ENCODE assay signal across 34 cellular contexts in genomic region chr4:149057594-149057993, GRCh38.
"Had no signal": no experiment of that assay in that cellular context is flagged by ENCODE, and none has a peak within 500 bp of the region (broad histone marks: within the 10 kb centered on the region; RNA-seq: fewer than 3 reads in every experiment).

No MANE protein-coding gene starts in this region.

- H3K4me3 ChIP-seq: ascending aorta, cardiac muscle cell had no signal

- H3K36me3 Mint-ChIP-seq: activated CD4-positive, alpha-beta memory T cell treated with anti-CD3 and anti-CD28 coated beads for 36 hours; activated naive CD4-positive, alpha-beta T cell treated with anti-CD3 and anti-CD28 coated beads, Interleukin-2, amount 10 ng/mL, durations not matched to agents 7 days and 5 days; activated naive CD4-positive, alpha-beta T cell treated with anti-CD3 and anti-CD28 coated beads, Interleukin-2, amount 50 U/mL, for 24 hours; activated naive CD8-positive, alpha-beta T cell; activated naive CD8-positive, alpha-beta T cell treated with anti-CD3 and anti-CD28 coated beads, Interleukin-2, amount 10 ng/mL, durations not matched to agents 7 days and 5 days; brain; T-cell had no signal

- H3K4me3 Mint-ChIP-seq: activated B cell treated with CpG ODN at 0.5 μM for 24 hours; activated CD4-positive, alpha-beta memory T cell treated with anti-CD3 and anti-CD28 coated beads for 36 hours; activated CD4-positive, alpha-beta T cell treated with anti-CD3 and anti-CD28 coated beads, Interleukin-2, amount 10 ng/mL, durations not matched to agents 24 days and 14 days; activated CD8-positive, alpha-beta T cell treated with anti-CD3 and anti-CD28 coated beads for 36 hours; activated naive CD4-positive, alpha-beta T cell treated with anti-CD3 and anti-CD28 coated beads, Interleukin-2, amount 10 ng/mL, durations not matched to agents 7 days and 5 days; activated naive CD4-positive, alpha-beta T cell treated with anti-CD3 and anti-CD28 coated beads, Interleukin-2, amount 50 U/mL, for 24 hours; activated naive CD8-positive, alpha-beta T cell; activated naive CD8-positive, alpha-beta T cell treated with anti-CD3 and anti-CD28 coated beads, Interleukin-2, amount 10 ng/mL, durations not matched to agents 7 days and 5 days; activated naive CD8-positive, alpha-beta T cell treated with anti-CD3 and anti-CD28 coated beads, Interleukin-2, amount 50 U/mL, for 24 hours; activated T-cell treated with anti-CD3 and anti-CD28 coated beads, Interleukin-2, amount 50 U/mL, for 4 hours; activated T-cell treated with anti-CD3 and anti-CD28 coated beads, Interleukin-2, amount 50 U/mL, for 72 hours; activated T-helper 1 cell treated with anti-CD3 and anti-CD28 coated beads, Interleukin-12 subunit alpha, Interleukin-12 subunit beta, Interleukin-2, Interleukin-4 antibody, amounts not matched to agents 30 ng/mL and 10 ng/mL and 1 ng/mL, durations not matched to agents 14 hours and 24 hours and 36 hours; activated T-helper 17 cell treated with anti-CD3 and anti-CD28 coated beads, Interleukin-2, amount 50 U/mL, for 72 hours; brain; central memory CD8-positive, alpha-beta T cell; T-cell; T-helper 17 cell had no signal

- DNase-seq: activated B cell treated with CpG ODN at 0.5 μM for 24 hours; activated CD4-positive, alpha-beta memory T cell treated with anti-CD3 and anti-CD28 coated beads for 36 hours; activated CD4-positive, alpha-beta T cell treated with anti-CD3 and anti-CD28 coated beads for 4 hours; activated CD4-positive, alpha-beta T cell treated with anti-CD3 and anti-CD28 coated beads, Interleukin-2, amount 10 ng/mL, durations not matched to agents 24 days and 14 days; activated CD4-positive, alpha-beta T cell treated with anti-CD3 and anti-CD28 coated beads, Interleukin-2, amount 50 U/mL, for 1 hour; activated CD4-positive, alpha-beta T cell treated with anti-CD3 and anti-CD28 coated beads, Interleukin-2, amount 50 U/mL, for 4 hours; activated CD4-positive, CD25-positive, alpha-beta regulatory T cell treated with anti-CD3 and anti-CD28 coated beads, Interleukin-2, amount 50 U/mL, for 72 hours; activated CD8-positive, alpha-beta memory T cell treated with anti-CD3 and anti-CD28 coated beads, Interleukin-2, amount 50 U/mL, for 4 hours; activated CD8-positive, alpha-beta T cell treated with anti-CD3 and anti-CD28 coated beads for 36 hours; activated gamma-delta T cell; activated naive CD4-positive, alpha-beta T cell treated with anti-CD3 and anti-CD28 coated beads, Interleukin-2, amount 10 ng/mL, durations not matched to agents 7 days and 5 days; activated naive CD4-positive, alpha-beta T cell treated with Interleukin-2 at 50 U/mL for 16 hours; activated naive CD8-positive, alpha-beta T cell treated with anti-CD3 and anti-CD28 coated beads, Interleukin-2, amount 10 ng/mL, durations not matched to agents 7 days and 5 days; activated naive CD8-positive, alpha-beta T cell treated with anti-CD3 and anti-CD28 coated beads, Interleukin-2, amount 50 U/mL, for 24 hours; activated T-cell treated with anti-CD3 and anti-CD28 coated beads for 4 hours; activated T-cell treated with anti-CD3 and anti-CD28 coated beads, Interleukin-2, amount 50 U/mL, for 1 hour; activated T-cell treated with anti-CD3 and anti-CD28 coated beads, Interleukin-2, amount 50 U/mL, for 4 hours; activated T-cell treated with anti-CD3 and anti-CD28 coated beads, Interleukin-2, amount 50 U/mL, for 72 hours; amygdala; anterior cingulate cortex; caudate nucleus; cerebellar nuclear complex; T-cell; T-helper 17 cell; T1000; WERI-Rb-1 had no signal

- H3K4me1 ChIP-seq: ascending aorta had no signal

- ATAC-seq: activated CD8-positive, alpha-beta T cell treated with anti-CD3 and anti-CD28 coated beads for 36 hours; activated naive CD8-positive, alpha-beta T cell treated with anti-CD3 and anti-CD28 coated beads, Interleukin-2, amount 50 U/mL, for 24 hours; activated T-cell treated with anti-CD3 and anti-CD28 coated beads, Interleukin-2, amount 50 U/mL, for 4 hours; activated T-cell treated with anti-CD3 and anti-CD28 coated beads, Interleukin-2, amount 50 U/mL, for 72 hours; activated T-helper 17 cell treated with anti-CD3 and anti-CD28 coated beads, Interleukin-2, amount 50 U/mL, for 72 hours; T-cell; T-helper 17 cell had no signal

- H3K27me3 Mint-ChIP-seq: activated B cell treated with CpG ODN at 0.5 μM for 24 hours; activated CD4-positive, alpha-beta memory T cell treated with anti-CD3 and anti-CD28 coated beads for 36 hours; activated CD4-positive, alpha-beta T cell treated with anti-CD3 and anti-CD28 coated beads, Interleukin-2, amount 10 ng/mL, durations not matched to agents 24 days and 14 days; activated CD8-positive, alpha-beta T cell treated with anti-CD3 and anti-CD28 coated beads for 36 hours; activated naive CD4-positive, alpha-beta T cell treated with anti-CD3 and anti-CD28 coated beads, Interleukin-2, amount 10 ng/mL, durations not matched to agents 7 days and 5 days; central memory CD8-positive, alpha-beta T cell; T-cell had no signal

- H3K36me3 ChIP-seq: ascending aorta, cardiac muscle cell, WERI-Rb-1 had no signal

- H3K27me3 ChIP-seq: ascending aorta, cardiac muscle cell had no signal

- H3K9me3 Mint-ChIP-seq: activated B cell treated with CpG ODN at 0.5 μM for 24 hours; activated CD4-positive, alpha-beta memory T cell treated with anti-CD3 and anti-CD28 coated beads for 36 hours; activated CD4-positive, alpha-beta T cell treated with anti-CD3 and anti-CD28 coated beads, Interleukin-2, amount 10 ng/mL, durations not matched to agents 24 days and 14 days; activated CD8-positive, alpha-beta T cell treated with anti-CD3 and anti-CD28 coated beads for 36 hours; activated naive CD4-positive, alpha-beta T cell treated with anti-CD3 and anti-CD28 coated beads, Interleukin-2, amount 10 ng/mL, durations not matched to agents 7 days and 5 days; activated naive CD4-positive, alpha-beta T cell treated with anti-CD3 and anti-CD28 coated beads, Interleukin-2, amount 50 U/mL, for 24 hours; activated naive CD8-positive, alpha-beta T cell treated with anti-CD3 and anti-CD28 coated beads, Interleukin-2, amount 10 ng/mL, durations not matched to agents 7 days and 5 days; activated naive CD8-positive, alpha-beta T cell treated with anti-CD3 and anti-CD28 coated beads, Interleukin-2, amount 50 U/mL, for 24 hours; activated T-cell treated with anti-CD3 and anti-CD28 coated beads, Interleukin-2, amount 50 U/mL, for 4 hours; activated T-cell treated with anti-CD3 and anti-CD28 coated beads, Interleukin-2, amount 50 U/mL, for 72 hours; activated T-helper 1 cell treated with anti-CD3 and anti-CD28 coated beads, Interleukin-12 subunit alpha, Interleukin-12 subunit beta, Interleukin-2, Interleukin-4 antibody, amounts not matched to agents 30 ng/mL and 10 ng/mL and 1 ng/mL, durations not matched to agents 14 hours and 24 hours and 36 hours; activated T-helper 17 cell treated with anti-CD3 and anti-CD28 coated beads, Interleukin-2, amount 50 U/mL, for 72 hours; brain; central memory CD8-positive, alpha-beta T cell; T-cell had no signal

- H3K4me1 Mint-ChIP-seq: activated B cell treated with CpG ODN at 0.5 μM for 24 hours; activated CD4-positive, alpha-beta T cell treated with anti-CD3 and anti-CD28 coated beads, Interleukin-2, amount 10 ng/mL, durations not matched to agents 24 days and 14 days; activated naive CD4-positive, alpha-beta T cell treated with anti-CD3 and anti-CD28 coated beads, Interleukin-2, amount 10 ng/mL, durations not matched to agents 7 days and 5 days; activated naive CD4-positive, alpha-beta T cell treated with anti-CD3 and anti-CD28 coated beads, Interleukin-2, amount 50 U/mL, for 24 hours; activated naive CD8-positive, alpha-beta T cell treated with anti-CD3 and anti-CD28 coated beads, Interleukin-2, amount 10 ng/mL, durations not matched to agents 7 days and 5 days; activated naive CD8-positive, alpha-beta T cell treated with anti-CD3 and anti-CD28 coated beads, Interleukin-2, amount 50 U/mL, for 24 hours; activated T-helper 17 cell treated with anti-CD3 and anti-CD28 coated beads, Interleukin-2, amount 50 U/mL, for 72 hours; central memory CD8-positive, alpha-beta T cell; T-cell; T-helper 17 cell had no signal

- H3K27ac Mint-ChIP-seq: activated B cell treated with CpG ODN at 0.5 μM for 24 hours; activated CD4-positive, alpha-beta memory T cell treated with anti-CD3 and anti-CD28 coated beads for 36 hours; activated CD4-positive, alpha-beta T cell treated with anti-CD3 and anti-CD28 coated beads, Interleukin-2, amount 10 ng/mL, durations not matched to agents 24 days and 14 days; activated CD8-positive, alpha-beta T cell treated with anti-CD3 and anti-CD28 coated beads for 36 hours; activated naive CD4-positive, alpha-beta T cell treated with anti-CD3 and anti-CD28 coated beads, Interleukin-2, amount 10 ng/mL, durations not matched to agents 7 days and 5 days; activated naive CD4-positive, alpha-beta T cell treated with anti-CD3 and anti-CD28 coated beads, Interleukin-2, amount 50 U/mL, for 24 hours; activated naive CD8-positive, alpha-beta T cell; activated naive CD8-positive, alpha-beta T cell treated with anti-CD3 and anti-CD28 coated beads, Interleukin-2, amount 10 ng/mL, durations not matched to agents 7 days and 5 days; activated naive CD8-positive, alpha-beta T cell treated with anti-CD3 and anti-CD28 coated beads, Interleukin-2, amount 50 U/mL, for 24 hours; activated T-cell treated with anti-CD3 and anti-CD28 coated beads, Interleukin-2, amount 50 U/mL, for 72 hours; activated T-helper 1 cell treated with anti-CD3 and anti-CD28 coated beads, Interleukin-12 subunit alpha, Interleukin-12 subunit beta, Interleukin-2, Interleukin-4 antibody, amounts not matched to agents 30 ng/mL and 10 ng/mL and 1 ng/mL, durations not matched to agents 14 hours and 24 hours and 36 hours; activated T-helper 17 cell treated with anti-CD3 and anti-CD28 coated beads, Interleukin-2, amount 50 U/mL, for 72 hours; brain; T-cell; T-helper 17 cell had no signal

- H3K27ac ChIP-seq: ascending aorta, cardiac muscle cell, WERI-Rb-1 had no signal

- H3K9me3 ChIP-seq: ascending aorta had no signal
